23 cellular contexts compared by ENCODE assay signal in genomic region chrX:133399411-133399810, GRCh38.
"Had no signal": no experiment of that assay in that cellular context is flagged by ENCODE, and none has a peak within 500 bp of the region (broad histone marks: within the 10 kb centered on the region; RNA-seq: fewer than 3 reads in every experiment).

No MANE protein-coding gene starts in this region.

- H3K27ac ChIP-seq: HL-60, RWPE1 had no signal

- H3K9me3 ChIP-seq: MG63, SK-N-SH had no signal

- ATAC-seq: Panc1, PC-3 had no signal

- H3K27me3 ChIP-seq: MG63 had no signal

- DNase-seq: Karpas-422, KG1, MG63, NCI-H1092, NCI-H1105 treated with DMSO at 0.1 percent for 48 hours, NCI-H1436, NCI-H187, NCI-H2029, NCI-H2081 treated with DMSO at 0.1 percent for 48 hours, NCI-H2171, NCI-H226, NCI-H446, NCI-H510A, NCI-H524 treated with DMSO at 0.1 percent for 48 hours, NCI-H69, NCI-H774, PC-3, SHP77, SK-N-SH, SW 1271 had no signal

- H3K9ac ChIP-seq: SK-N-SH had no signal

- H3K36me3 ChIP-seq: MG63 had no signal

- H3K4me3 ChIP-seq: MG63 had no signal
